8 cellular contexts compared by ENCODE assay signal in the genomic region with DNA sequence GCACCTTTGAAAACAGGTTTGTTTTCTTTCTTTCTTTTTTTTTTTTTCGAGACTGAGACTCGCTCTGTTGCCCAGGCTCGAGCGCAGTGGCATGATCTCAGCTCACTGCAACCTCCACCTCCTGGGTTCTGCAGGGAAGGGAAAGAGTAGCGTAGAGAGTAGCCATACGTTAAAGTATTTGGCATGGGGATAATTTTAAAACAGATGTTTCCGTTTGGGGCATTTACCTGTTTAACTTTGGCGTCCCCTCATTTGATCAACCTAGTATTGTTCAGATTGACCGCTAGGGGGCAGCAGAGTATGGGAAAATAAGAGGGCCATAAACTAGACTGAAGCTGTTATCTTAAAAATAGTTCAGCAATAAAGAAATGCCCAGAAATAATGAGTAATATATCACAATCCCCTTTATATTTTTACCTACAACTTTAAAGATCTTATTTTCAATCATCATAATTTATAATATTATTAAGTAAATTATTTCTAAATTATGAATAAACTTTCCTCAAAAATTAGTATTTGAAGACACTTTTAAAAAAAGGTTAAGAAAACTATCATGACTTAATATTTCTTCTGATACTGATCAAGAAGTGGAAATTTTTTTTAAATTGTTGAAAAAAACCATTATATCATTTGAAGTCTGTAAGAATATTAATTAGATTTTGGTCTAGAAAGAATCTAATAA. TPM values are rescaled to one million over a fixed set of nuclear protein-coding genes. Genes with fewer than 3 reads are reported as not detected.
DNase-seq lines count a peak whose midpoint lies in the region; ATAC-seq and TF ChIP-seq lines count a peak whose summit lies in the region.

No MANE protein-coding gene starts in this region.

- intact Hi-C loops in activated CD4-positive, alpha-beta T cell treated with anti-CD3 and anti-CD28 coated beads, Interleukin-2, amount 10 ng/mL, durations not matched to agents 24 days and 14 days (cut with micrococcal nuclease): loop anchor here (5.0 to 10.0 kb wide), 3 partner anchors 134 to 1022 kb away; no protein-coding TSS in a partner anchor
- intact Hi-C loops in dorsolateral prefrontal cortex (cut with DNase I): loop anchor here (2.0 to 10.0 kb wide), 4 partner anchors 38 to 264 kb away; partner anchors contain the start of gene SLC18B1 (in 1 of the 2)

- DNase-seq in ACHN (peak; percentile 53), NCI-H460 (ENCODE audit: extremely low read depth, low read depth) (peak; percentile 54), dorsolateral prefrontal cortex (peak in 4 of 10 donors; percentile 40 to 71 (median 51)), medulla oblongata (ENCODE audit: extremely low spot score) (peak; percentile 84)
- peak; percentile 90 for DNase-seq in activated CD4-positive, alpha-beta T cell treated with anti-CD3 and anti-CD28 coated beads, Interleukin-2, amount 10 ng/mL, durations not matched to agents 24 days and 14 days
- DNase-seq in stimulated activated CD8-positive, alpha-beta memory T cell treated with anti-CD3 and anti-CD28 coated beads, Interleukin-15, amount 100 ng/mL, for 24 hours (ENCODE audit: low read depth): peak; percentile 37

- H3K27me3 ChIP-seq in dorsolateral prefrontal cortex: peaks cover 0 to 3% (median 0%) of the 10 kb centered on the region in 45 donors

- peak in 55 of 56 donors; percentile 80 to 99 (median 91) for TF ChIP-seq CTCF in dorsolateral prefrontal cortex (IDR thresholded peaks at IDR 0.05 in 54 of 56, conservative IDR thresholded peaks at IDR 0.05 in 2 of 56; ENCODE audit: low read depth in 1 of 56, partially characterized antibody in 56 of 56)

- in situ Hi-C loops in ACHN (cut with HindIII; ENCODE audit: low pct_ligation_motif_present, low pct_unique_long_range_greater_than_20kb, low sequenced_read_pairs): loop anchor here (25.0 kb wide), 1 partner anchor 257 kb away; the partner anchor contains the start of gene SLC18B1

- H3K4me3 ChIP-seq in dorsolateral prefrontal cortex: peak overlapping the region in 29 of 59 donors; percentile 8 to 48 (median 32)

- no peaks in the 10 kb centered on the region for H3K36me3 Mint-ChIP-seq in activated CD4-positive, alpha-beta T cell treated with anti-CD3 and anti-CD28 coated beads, Interleukin-2, amount 10 ng/mL, durations not matched to agents 24 days and 14 days (ENCODE audit: low read depth)

- ATAC-seq in GM18520 (IDR thresholded peaks at IDR 0.05; ENCODE audit: unreplicated experiment) (peak; percentile 61), HG03159 (IDR thresholded peaks at IDR 0.05; ENCODE audit: unreplicated experiment) (peak; percentile 93)

- no peak overlapping the region for H3K27ac ChIP-seq in dorsolateral prefrontal cortex

- no peaks in the 10 kb centered on the region for H3K9me3 Mint-ChIP-seq in activated CD4-positive, alpha-beta T cell treated with anti-CD3 and anti-CD28 coated beads, Interleukin-2, amount 10 ng/mL, durations not matched to agents 24 days and 14 days

- H3K4me1 Mint-ChIP-seq in activated CD4-positive, alpha-beta T cell treated with anti-CD3 and anti-CD28 coated beads, Interleukin-2, amount 10 ng/mL, durations not matched to agents 24 days and 14 days: no peaks in the 10 kb centered on the region

- H3K27me3 Mint-ChIP-seq in activated CD4-positive, alpha-beta T cell treated with anti-CD3 and anti-CD28 coated beads, Interleukin-2, amount 10 ng/mL, durations not matched to agents 24 days and 14 days: peaks cover 23% of the 10 kb centered on the region

- H3K27ac Mint-ChIP-seq in activated CD4-positive, alpha-beta T cell treated with anti-CD3 and anti-CD28 coated beads, Interleukin-2, amount 10 ng/mL, durations not matched to agents 24 days and 14 days: no peak overlapping the region

- no peak overlapping the region for H3K4me3 Mint-ChIP-seq in activated CD4-positive, alpha-beta T cell treated with anti-CD3 and anti-CD28 coated beads, Interleukin-2, amount 10 ng/mL, durations not matched to agents 24 days and 14 days

RNA-seq across cellular contexts. Expression of gene TAAR9, which starts 7.6 kb away (rescaled TPM):
- total RNA-seq in NCI-H460 (2014; rRNA removed; shearing (Covaris generic)): not detected in 2 replicates
- polyA plus RNA-seq in NCI-H460 (2014; cell fraction: nucleus; rRNA removed): not detected in 2 replicates
- not detected in 2 replicates for total RNA-seq in activated CD4-positive, alpha-beta T cell treated with anti-CD3 and anti-CD28 coated beads, Interleukin-2, amount 10 ng/mL, durations not matched to agents 24 days and 14 days
- total RNA-seq in dorsolateral prefrontal cortex: not detected

RNA-seq across cellular contexts. Expression of gene STX7, which starts 17.5 kb away (rescaled TPM):
- total RNA-seq in NCI-H460 (2014; rRNA removed; shearing (Covaris generic)): 8.2 and 10.0 TPM in 2 replicates
- polyA plus RNA-seq in NCI-H460 (2014; cell fraction: nucleus; rRNA removed): 5.1 and 10.4 TPM in 2 replicates
- total RNA-seq in activated CD4-positive, alpha-beta T cell treated with anti-CD3 and anti-CD28 coated beads, Interleukin-2, amount 10 ng/mL, durations not matched to agents 24 days and 14 days: 16.3 and 21.1 TPM in 2 replicates
- 100 to 1,000 TPM in 59 of 120 experiments, 10 to 100 TPM in 61; 62.8 to 127 (median 99.9) TPM for total RNA-seq in dorsolateral prefrontal cortex

RNA-seq across cellular contexts. Expression of gene TAAR8, which starts 22.0 kb away (rescaled TPM):
- not detected in 2 replicates for total RNA-seq in NCI-H460 (2014; rRNA removed; shearing (Covaris generic))
- not detected in 2 replicates for polyA plus RNA-seq in NCI-H460 (2014; cell fraction: nucleus; rRNA removed)
- total RNA-seq in activated CD4-positive, alpha-beta T cell treated with anti-CD3 and anti-CD28 coated beads, Interleukin-2, amount 10 ng/mL, durations not matched to agents 24 days and 14 days: not detected in 2 replicates
- not detected for total RNA-seq in dorsolateral prefrontal cortex

RNA-seq across cellular contexts. Expression of gene TAAR6, which starts 39.7 kb away (rescaled TPM):
- not detected in 2 replicates for total RNA-seq in NCI-H460 (2014; rRNA removed; shearing (Covaris generic))
- 0.35 TPM in 1 of 2 replicates, not detected in the other for polyA plus RNA-seq in NCI-H460 (2014; cell fraction: nucleus; rRNA removed)
- not detected in 2 replicates for total RNA-seq in activated CD4-positive, alpha-beta T cell treated with anti-CD3 and anti-CD28 coated beads, Interleukin-2, amount 10 ng/mL, durations not matched to agents 24 days and 14 days
- 1 to 10 TPM in 1 of 120 experiments, under 1 TPM in 5, not detected in 114; 0.35 to 1.2 (median 0.51) TPM for total RNA-seq in dorsolateral prefrontal cortex

RNA-seq across cellular contexts. Expression of gene TAAR5, which starts 59.1 kb away (rescaled TPM):
- not detected in 2 replicates for total RNA-seq in NCI-H460 (2014; rRNA removed; shearing (Covaris generic))
- not detected in 2 replicates for polyA plus RNA-seq in NCI-H460 (2014; cell fraction: nucleus; rRNA removed)
- total RNA-seq in activated CD4-positive, alpha-beta T cell treated with anti-CD3 and anti-CD28 coated beads, Interleukin-2, amount 10 ng/mL, durations not matched to agents 24 days and 14 days: not detected in 2 replicates
- total RNA-seq in dorsolateral prefrontal cortex: under 1 TPM in 1 of 120 experiments, not detected in 119; 0.45 TPM
